ENCODE assay signal across 8 cellular contexts in genomic region chr17:1147664-1148063, GRCh38. TPM values are rescaled to one million over a fixed set of nuclear protein-coding genes. Genes with fewer than 3 reads are reported as not detected.
DNase-seq lines count a peak whose midpoint lies in the region; ATAC-seq and TF ChIP-seq lines count a peak whose summit lies in the region.

No MANE protein-coding gene starts in this region.

- no peak overlapping the region for H3K4me3 Mint-ChIP-seq in activated CD8-positive, alpha-beta memory T cell treated with anti-CD3 and anti-CD28 coated beads, Interleukin-2, amount 10 ng/mL, durations not matched to agents 7 days and 5 days

- peak; percentile 72 for DNase-seq in G401 (ENCODE audit: low spot score)
- peak; percentile 72 for DNase-seq in NCI-H2227 (lab: John Stamatoyannopoulos, UW; ENCODE audit: unreplicated experiment)
- peak; percentile 62 to 65 for DNase-seq in cardiac fibroblast (ENCODE audit: low read depth in 2 of 2)
- peak; percentile 44 for DNase-seq in medulla oblongata (ENCODE audit: extremely low spot score)
- DNase-seq in activated CD8-positive, alpha-beta memory T cell treated with anti-CD3 and anti-CD28 coated beads, Interleukin-2, amount 10 ng/mL, durations not matched to agents 7 days and 5 days = no peak

- no peaks in the 10 kb centered on the region for H3K36me3 Mint-ChIP-seq in activated CD8-positive, alpha-beta memory T cell treated with anti-CD3 and anti-CD28 coated beads, Interleukin-2, amount 10 ng/mL, durations not matched to agents 7 days and 5 days

- no peaks in the 10 kb centered on the region for H3K4me1 Mint-ChIP-seq in activated CD8-positive, alpha-beta memory T cell treated with anti-CD3 and anti-CD28 coated beads, Interleukin-2, amount 10 ng/mL, durations not matched to agents 7 days and 5 days

- H3K4me3 ChIP-seq in cardiac fibroblast (replicated peaks in 1 of 2; ENCODE audit: low read depth in 2 of 2, low read length in 2 of 2) = no peak overlapping the region

- no peaks in the 10 kb centered on the region for H3K9me3 Mint-ChIP-seq in activated CD8-positive, alpha-beta memory T cell treated with anti-CD3 and anti-CD28 coated beads, Interleukin-2, amount 10 ng/mL, durations not matched to agents 7 days and 5 days (ENCODE audit: low read depth)

- in situ Hi-C loops in G401 (cut with HindIII; ENCODE audit: low sequenced_read_pairs) = no loop called here

- H3K27ac Mint-ChIP-seq in activated CD8-positive, alpha-beta memory T cell treated with anti-CD3 and anti-CD28 coated beads, Interleukin-2, amount 10 ng/mL, durations not matched to agents 7 days and 5 days = no peak overlapping the region

- CTCF ChIA-PET in activated CD8-positive, alpha-beta memory T cell treated with anti-CD3 and anti-CD28 coated beads, Interleukin-2, amount 10 ng/mL, durations not matched to agents 7 days and 5 days (lab: Charles Lee) = interaction anchor here (0.5 to 1.5 kb wide), 3 partner anchors 25 to 216 kb away, joined by 3 to 5 read pairs (median 3); no protein-coding TSS in a partner anchor

- peak; percentile 64 for TF ChIP-seq CTCF in cardiac fibroblast (IDR thresholded peaks at IDR 0.05; ENCODE audit: low read depth, low read length)

- H3K27me3 Mint-ChIP-seq in activated CD8-positive, alpha-beta memory T cell treated with anti-CD3 and anti-CD28 coated beads, Interleukin-2, amount 10 ng/mL, durations not matched to agents 7 days and 5 days = no peaks in the 10 kb centered on the region

- ATAC-seq in activated CD8-positive, alpha-beta memory T cell treated with anti-CD3 and anti-CD28 coated beads, Interleukin-2, amount 10 ng/mL, durations not matched to agents 7 days and 5 days = no peak
- ATAC-seq in GM19328 (IDR thresholded peaks at IDR 0.05; ENCODE audit: unreplicated experiment) (no peak), GM19397 (IDR thresholded peaks at IDR 0.05; ENCODE audit: unreplicated experiment) (no peak), HG03520 (IDR thresholded peaks at IDR 0.05; ENCODE audit: unreplicated experiment) (no peak)

RNA-seq across cellular contexts. Expression of gene ABR, which starts 32.1 kb away (rescaled TPM):
- 118 and 128 TPM in 2 replicates for total RNA-seq in G401 (2014; rRNA removed; shearing (Covaris generic))
- 100 to 1,000 TPM in 1 of 2 experiments, 10 to 100 TPM in 1; 83.2 to 145 TPM for total RNA-seq in activated CD8-positive, alpha-beta memory T cell treated with anti-CD3 and anti-CD28 coated beads, Interleukin-2, amount 10 ng/mL, durations not matched to agents 7 days and 5 days
